In genomic region chr10:28432210-28432676, GRCh38 we compare ENCODE assay signal across 8 cellular contexts.
DNase-seq lines count a peak whose midpoint lies in the region; ATAC-seq and TF ChIP-seq lines count a peak whose summit lies in the region.

No MANE protein-coding gene starts in this region.

- 0 out of 2 replicates have a peak overlapping the region, but pooled peaks have one; percentile 40 for H3K4me2 ChIP-seq in OCI-LY1 (ENCODE audit: low read length)

- H3F3A ChIP-seq in OCI-LY1 (ENCODE audit: insufficient read depth, low read length): no peaks in the 10 kb centered on the region

- H3K9me3 ChIP-seq in OCI-LY1 (ENCODE audit: low read length): no peaks in the 10 kb centered on the region

- intact Hi-C loops in Right ventricle myocardium superior (cut with DNase I): loop anchor here (10.0 kb wide), 2 partner anchors 103 to 163 kb away; partner anchors contain the start of gene WAC
- intact Hi-C loops in posterior cingulate gyrus (cut with DNase I): loop anchor here (2.0 to 5.0 kb wide), 2 partner anchors 100 to 157 kb away; partner anchors contain the start of gene WAC

- H3K36me3 ChIP-seq in OCI-LY1 (ENCODE audit: insufficient read depth, low read length): no peaks in the 10 kb centered on the region

- peak overlapping the region; percentile 48 for H3K4me3 ChIP-seq in Jurkat, Clone E6-1 (ENCODE audit: low read length)
- no peak overlapping the region for H3K4me3 ChIP-seq in OCI-LY1 (ENCODE audit: low read depth, low read length, poor library complexity, severe bottlenecking)

- no peaks in the 10 kb centered on the region for H3K9me2 ChIP-seq in OCI-LY1 (ENCODE audit: low read depth, low read length)

- H3K4me1 ChIP-seq in OCI-LY1 (ENCODE audit: insufficient read depth, low read length, severe bottlenecking): no peaks in the 10 kb centered on the region

- peak; percentile 75 for TF ChIP-seq CTCF in OCI-LY1 (IDR thresholded peaks at IDR 0.05; ENCODE audit: low read length)

- H2AFZ ChIP-seq in OCI-LY1 (ENCODE audit: low read length): no peak overlapping the region

- DNase-seq in C1 segment of cervical spinal cord (lab: John Stamatoyannopoulos, UW) (peak in 10 of 14 donors; percentile 7 to 69 (median 14)), amniotic epithelial cell (ENCODE audit: low read depth) (peak; percentile 66), Right ventricle myocardium superior (peak; percentile 70), posterior cingulate gyrus (peak in 7 of 10 donors; percentile 35 to 89 (median 46))
- peak; percentile 15 for DNase-seq in Jurkat, Clone E6-1 (ENCODE audit: low read depth, low spot score)

- no peak overlapping the region for H3K27ac ChIP-seq in OCI-LY1 (ENCODE audit: low read depth, low read length, poor library complexity, severe bottlenecking)

- no peak overlapping the region for H3K9ac ChIP-seq in OCI-LY1 (ENCODE audit: low read length)

- H4K20me1 ChIP-seq in OCI-LY1 (ENCODE audit: insufficient read depth, low read length): no peaks in the 10 kb centered on the region

- ATAC-seq in GM18870 (IDR thresholded peaks at IDR 0.05; ENCODE audit: unreplicated experiment) (peak; percentile 48), Right ventricle myocardium superior (ENCODE audit: poor library complexity) (peak; percentile 95), HG03565 (IDR thresholded peaks at IDR 0.05; ENCODE audit: unreplicated experiment) (no peak)

- H3K79me2 ChIP-seq in OCI-LY1 (ENCODE audit: insufficient read depth, low read length): no peaks in the 10 kb centered on the region

- no peaks in the 10 kb centered on the region for H3K27me3 ChIP-seq in OCI-LY1 (ENCODE audit: insufficient read depth, low read length)

Comparison
In these comparisons a context has a peak if more than half of its experiments do, and no peak if none do; other contexts are left out.
1. DNase-seq: peak in every context shown above with its lines; median percentile 70 in Right ventricle myocardium superior; 66 in amniotic epithelial cell; 46 in posterior cingulate gyrus; 15 in Jurkat, Clone E6-1; 14 in C1 segment of cervical spinal cord.